8 cellular contexts compared by ENCODE assay signal in the genomic region with DNA sequence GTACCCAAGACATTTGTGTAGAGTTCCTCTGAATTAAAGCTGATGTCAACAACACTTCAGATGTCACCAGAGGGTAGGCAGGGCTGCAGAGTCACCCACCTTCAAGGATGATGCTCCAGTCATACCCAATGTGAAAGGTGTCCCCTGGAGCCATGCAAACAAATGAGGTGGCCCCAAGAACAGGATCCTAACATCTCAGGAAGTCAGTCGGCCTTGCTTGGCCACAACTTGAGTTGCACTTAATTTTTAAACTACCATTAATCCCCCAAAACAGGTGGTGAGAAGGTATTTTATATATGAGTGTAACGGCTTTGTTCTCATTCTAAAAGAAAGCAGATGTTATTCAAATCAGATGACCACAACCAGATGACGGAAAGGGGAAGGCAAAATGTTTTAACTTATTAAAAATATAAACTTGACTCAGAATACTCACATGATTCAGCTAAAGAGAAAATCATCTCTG. TPM values are rescaled to one million over a fixed set of nuclear protein-coding genes. Genes with fewer than 3 reads are reported as not detected.
DNase-seq lines count a peak whose midpoint lies in the region; ATAC-seq and TF ChIP-seq lines count a peak whose summit lies in the region.

No MANE protein-coding gene starts in this region.

- no peaks in the 10 kb centered on the region for H3K27me3 ChIP-seq in hepatocyte

- in situ Hi-C loops in KBM-7 (cut with MboI; ENCODE audit: low pct_unique_long_range_greater_than_20kb, low sequenced_read_pairs) = no loop called here

- no peaks in the 10 kb centered on the region for H3K79me2 ChIP-seq in hepatocyte

- H3K4me1 Mint-ChIP-seq in mesothelial cell of epicardium = peaks cover 44% of the 10 kb centered on the region

- H3K9me3 ChIP-seq in hepatocyte (ENCODE audit: low read depth) = no peaks in the 10 kb centered on the region

- H4K20me1 ChIP-seq in hepatocyte (ENCODE audit: insufficient read depth, poor library complexity, severe bottlenecking) = no peaks in the 10 kb centered on the region

- no peak overlapping the region for H3K4me2 ChIP-seq in hepatocyte

- no peaks in the 10 kb centered on the region for H3K36me3 Mint-ChIP-seq in mesothelial cell of epicardium

- WGBS in hepatocyte (ENCODE audit: low lambda C conversion rate, missing lambda C conversion rate) = 77% methylated on average over 3 of the region's 3 CpGs

- peak; percentile 75 for DNase-seq in KBM-7
- DNase-seq in fibroblast of villous mesenchyme (ENCODE audit: low read depth) = peak; percentile 36
- no peak for DNase-seq in NCI-H1105 (lab: John Stamatoyannopoulos, UW)
- DNase-seq in hepatocyte (ENCODE audit: low spot score) = no peak
- DNase-seq in mesothelial cell of epicardium (ENCODE audit: low spot score in 2 of 2, unreplicated experiment in 2 of 2) = no peak
- DNase-seq in DMS53 (lab: John Stamatoyannopoulos, UW) = no peak

- H3K9me3 Mint-ChIP-seq in mesothelial cell of epicardium = peaks cover 4% of the 10 kb centered on the region

- H3K27ac Mint-ChIP-seq in mesothelial cell of epicardium = no peak overlapping the region

- no peak for TF ChIP-seq CTCF in fibroblast of villous mesenchyme (IDR thresholded peaks at IDR 0.05; ENCODE audit: insufficient read depth, low read depth, low read length)
- TF ChIP-seq CTCF in hepatocyte (IDR thresholded peaks at IDR 0.05; ENCODE audit: poor library complexity) = no peak
- no peak for TF ChIP-seq CTCF in mesothelial cell of epicardium (IDR thresholded peaks at IDR 0.05; ENCODE audit: unreplicated experiment)

- H2AFZ ChIP-seq in hepatocyte = no peak overlapping the region

- peaks cover 24% of the 10 kb centered on the region for H3K4me1 ChIP-seq in hepatocyte (ENCODE audit: insufficient read depth)

- ATAC-seq in GM18868 (IDR thresholded peaks at IDR 0.05; ENCODE audit: unreplicated experiment) (peak; percentile 54), GM21737 (IDR thresholded peaks at IDR 0.05; ENCODE audit: unreplicated experiment) (peak; percentile 55)

- H3K36me3 ChIP-seq in hepatocyte (replicated peaks; ENCODE audit: insufficient read depth, low read depth) = no peaks in the 10 kb centered on the region

- no peak overlapping the region for H3K4me3 ChIP-seq in fibroblast of villous mesenchyme (ENCODE audit: low read depth, low read length)
- H3K4me3 ChIP-seq in hepatocyte = no peak overlapping the region

- H3K9me2 ChIP-seq in hepatocyte (replicated peaks; ENCODE audit: insufficient read depth) = no peaks in the 10 kb centered on the region

- H3K4me3 Mint-ChIP-seq in mesothelial cell of epicardium = no peak overlapping the region

- H3K27me3 Mint-ChIP-seq in mesothelial cell of epicardium (ENCODE audit: low read depth) = no peaks in the 10 kb centered on the region

- H3K27ac ChIP-seq in hepatocyte = no peak overlapping the region

RNA-seq across cellular contexts. Expression of gene SERPINB1, which starts 21.1 kb away (rescaled TPM):
- total RNA-seq in fibroblast of villous mesenchyme (25.9 and 32.2 TPM in 2 replicates), hepatocyte (48.6 and 57.0 TPM in 2 replicates), mesothelial cell of epicardium (18.5 to 20.3 TPM (median 19.5 TPM) in 3 replicates)
- 45.9 and 56.5 TPM in 2 replicates for polyA plus RNA-seq in hepatocyte

RNA-seq across cellular contexts. Expression of gene SERPINB9, which starts 40.4 kb away (rescaled TPM):
- total RNA-seq in fibroblast of villous mesenchyme = 15.1 and 17.3 TPM in 2 replicates
- 37.2 and 51.1 TPM in 2 replicates for total RNA-seq in hepatocyte
- polyA plus RNA-seq in hepatocyte = 60.5 and 70.0 TPM in 2 replicates
- total RNA-seq in mesothelial cell of epicardium = 28.2 to 30.9 TPM (median 30.6 TPM) in 3 replicates

Comparison
In these comparisons a context has a peak if more than half of its experiments do, and no peak if none do; other contexts are left out.
1. DNase-seq: peak in KBM-7 (single experiment) and fibroblast of villous mesenchyme (single experiment); none in NCI-H1105 (single experiment), hepatocyte (single experiment), mesothelial cell of epicardium (0 of 2) and DMS53 (single experiment).